In the genomic region with DNA sequence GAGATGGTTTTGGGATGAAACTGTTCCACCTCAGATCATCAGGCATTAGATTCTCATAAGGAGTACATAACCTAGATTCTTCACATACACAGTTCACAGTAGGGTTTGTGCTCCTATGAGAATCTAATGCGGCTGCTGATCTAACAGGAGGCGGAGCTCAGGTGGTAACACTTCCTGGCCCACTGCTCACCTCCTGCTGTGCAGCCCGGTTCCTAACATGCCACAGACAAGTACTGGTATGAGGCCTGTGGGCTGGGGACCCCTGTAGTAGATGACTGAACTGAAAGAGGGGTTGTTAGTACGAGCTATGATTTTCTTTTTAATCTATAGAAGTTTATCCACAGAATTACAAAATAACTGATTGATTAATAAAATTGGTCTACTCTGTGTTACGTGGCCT, we compare ENCODE assay signal across 34 cellular contexts. TPM values are rescaled to one million over a fixed set of nuclear protein-coding genes. Genes with fewer than 3 reads are reported as not detected.
"Had no signal": no experiment of that assay in that cellular context is flagged by ENCODE, and none has a peak within 500 bp of the region (broad histone marks: within the 10 kb centered on the region; RNA-seq: fewer than 3 reads in every experiment).

No MANE protein-coding gene starts in this region.

- H3K27me3 ChIP-seq: MG63 had no signal

- H3K36me3 ChIP-seq: MG63 had no signal

- H3K4me3 ChIP-seq: MG63 had no signal

- H3K9me3 ChIP-seq: MG63 had no signal

- DNase-seq: Karpas-422, Kasumi-1, KBM-7, KG1, MG63, MM.1S, MV-4-11, NCI-H1048, NCI-H1092, NCI-H1092 treated with DMSO at 0.1 percent for 48 hours, NCI-H1105, NCI-H1105 treated with DMSO at 0.1 percent for 48 hours, NCI-H1417 treated with DMSO at 0.1 percent for 48 hours, NCI-H1436, NCI-H1436 treated with DMSO at 0.1 percent for 48 hours, NCI-H146, NCI-H1694, NCI-H1694 treated with DMSO at 0.1 percent for 48 hours, NCI-H187, NCI-H187 treated with DMSO at 0.1 percent for 48 hours, NCI-H1930, NCI-H2029, NCI-H2029 treated with DMSO at 0.1 percent for 48 hours, NCI-H2081, NCI-H2081 treated with DMSO at 0.1 percent for 48 hours, NCI-H2107, NCI-H2171, NCI-H2227 treated with DMSO at 0.1 percent for 48 hours, NCI-H226, NCI-H345, NCI-H446, NCI-H446 treated with DMSO at 0.1 percent for 48 hours had no signal

- H3K27ac ChIP-seq: KMS-11 had no signal

RNA-seq across cellular contexts. Expression of a gene that starts 48.1 kb away (rescaled TPM):
- total RNA-seq: MCF 10A had no signal
